27 cellular contexts compared by ENCODE assay signal in the genomic region with DNA sequence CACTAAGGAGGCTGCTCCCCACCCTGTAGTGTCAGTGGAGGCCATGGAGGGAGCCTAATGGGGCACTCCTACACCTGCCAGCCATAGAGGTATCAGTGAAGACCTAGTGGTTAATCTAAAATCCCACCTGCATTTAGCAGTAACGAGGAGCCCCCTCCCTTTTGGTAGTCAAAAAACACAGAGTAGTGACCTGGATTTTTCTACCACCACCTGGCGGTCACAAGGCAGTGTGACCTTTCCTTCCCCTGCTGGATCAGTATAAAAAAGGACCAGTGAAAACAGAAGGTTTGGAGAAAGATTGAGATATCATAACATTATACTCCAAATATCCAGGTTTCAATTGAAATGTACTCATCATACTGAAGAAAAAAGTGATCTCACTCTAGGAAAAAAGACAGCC.
"Had no signal": no experiment of that assay in that cellular context is flagged by ENCODE, and none has a peak within 500 bp of the region (broad histone marks: within the 10 kb centered on the region; RNA-seq: fewer than 3 reads in every experiment).

No MANE protein-coding gene starts in this region.

- H3K27me3 Mint-ChIP-seq: stimulated activated naive CD8-positive, alpha-beta T cell treated with anti-CD3 and anti-CD28 coated beads, Interleukin-15, Interleukin-2, amounts not matched to agents 100 ng/mL and 50 ng/mL, for 24 hours had no signal

- H3K27ac Mint-ChIP-seq: activated naive CD4-positive, alpha-beta T cell treated with anti-CD3 and anti-CD28 coated beads for 36 hours; activated naive CD8-positive, alpha-beta T cell treated with anti-CD3 and anti-CD28 coated beads for 36 hours; nephron; stimulated activated effector memory CD8-positive, alpha-beta T cell treated with anti-CD3 and anti-CD28 coated beads, Interleukin-12 subunit alpha, Interleukin-12 subunit beta, amount 100 ng/mL, for 72 hours; stimulated activated naive CD8-positive, alpha-beta T cell treated with anti-CD3 and anti-CD28 coated beads, Interleukin-15, Interleukin-2, amounts not matched to agents 100 ng/mL and 50 ng/mL, for 24 hours had no signal

- H3K36me3 ChIP-seq: adrenal gland, esophagus squamous epithelium, heart right ventricle, neutrophil, sigmoid colon, thyroid gland, upper lobe of left lung had no signal

- DNase-seq: activated CD4-positive, alpha-beta T cell treated with anti-CD3 and anti-CD28 coated beads for 48 hours; activated CD4-positive, alpha-beta T cell treated with anti-CD3 and anti-CD28 coated beads, Interleukin-2, amount 50 U/mL, for 48 hours; activated CD8-positive, alpha-beta memory T cell treated with anti-CD3 and anti-CD28 coated beads for 24 hours; activated effector memory CD4-positive, alpha-beta T cell treated with Interleukin-2 at 50 U/mL for 16 hours; activated naive CD4-positive, alpha-beta T cell treated with anti-CD3 and anti-CD28 coated beads for 36 hours; activated naive CD8-positive, alpha-beta T cell treated with anti-CD3 and anti-CD28 coated beads for 36 hours; adrenal gland; aorta; body of pancreas; dermis blood vessel endothelial cell; effector CD4-positive, alpha-beta T cell; esophagus squamous epithelium; foreskin melanocyte; heart right ventricle; left cardiac atrium; left ventricle myocardium superior; sigmoid colon; small intestine; stimulated activated CD4-positive, alpha-beta T cell treated with anti-CD3 and anti-CD28 coated beads, Interleukin-4, amount 100 ng/mL, for 24 hours; thyroid gland; upper lobe of left lung had no signal

- H3K4me3 ChIP-seq: adrenal gland, body of pancreas, esophagus squamous epithelium, heart right ventricle, sigmoid colon, thyroid gland, upper lobe of left lung had no signal

- H3K36me3 Mint-ChIP-seq: activated naive CD8-positive, alpha-beta T cell treated with anti-CD3 and anti-CD28 coated beads for 36 hours; stimulated activated effector memory CD8-positive, alpha-beta T cell treated with anti-CD3 and anti-CD28 coated beads, Interleukin-12 subunit alpha, Interleukin-12 subunit beta, amount 100 ng/mL, for 72 hours had no signal

- H3K4me1 Mint-ChIP-seq: activated naive CD8-positive, alpha-beta T cell treated with anti-CD3 and anti-CD28 coated beads for 36 hours; nephron; stimulated activated effector memory CD8-positive, alpha-beta T cell treated with anti-CD3 and anti-CD28 coated beads, Interleukin-12 subunit alpha, Interleukin-12 subunit beta, amount 100 ng/mL, for 72 hours had no signal

- H3K27ac ChIP-seq: adrenal gland, body of pancreas, epithelial cell of prostate, esophagus squamous epithelium, heart right ventricle, neutrophil, sigmoid colon, thyroid gland, upper lobe of left lung had no signal

- H3K4me3 Mint-ChIP-seq: activated naive CD4-positive, alpha-beta T cell treated with anti-CD3 and anti-CD28 coated beads for 36 hours; activated naive CD8-positive, alpha-beta T cell treated with anti-CD3 and anti-CD28 coated beads for 36 hours; nephron; stimulated activated effector memory CD8-positive, alpha-beta T cell treated with anti-CD3 and anti-CD28 coated beads, Interleukin-12 subunit alpha, Interleukin-12 subunit beta, amount 100 ng/mL, for 72 hours; stimulated activated naive CD8-positive, alpha-beta T cell treated with anti-CD3 and anti-CD28 coated beads, Interleukin-15, Interleukin-2, amounts not matched to agents 100 ng/mL and 50 ng/mL, for 24 hours had no signal

- H3K27me3 ChIP-seq: adrenal gland, body of pancreas, esophagus squamous epithelium, heart right ventricle, neutrophil, sigmoid colon, thyroid gland, upper lobe of left lung had no signal

- ATAC-seq: activated CD4-positive, CD25-positive, alpha-beta regulatory T cell treated with anti-CD3 and anti-CD28 coated beads, Interleukin-2, amount 50 U/mL, for 24 hours; body of pancreas; heart right ventricle; left cardiac atrium; left ventricle myocardium superior; stimulated activated effector memory CD8-positive, alpha-beta T cell treated with anti-CD3 and anti-CD28 coated beads, Interleukin-12 subunit alpha, Interleukin-12 subunit beta, amount 100 ng/mL, for 72 hours had no signal

- H3K9me3 Mint-ChIP-seq: stimulated activated naive CD8-positive, alpha-beta T cell treated with anti-CD3 and anti-CD28 coated beads, Interleukin-15, Interleukin-2, amounts not matched to agents 100 ng/mL and 50 ng/mL, for 24 hours had no signal
